8 cellular contexts compared by ENCODE assay signal in genomic region chr6:34982424-34982852, GRCh38.
DNase-seq lines count a peak whose midpoint lies in the region; ATAC-seq and TF ChIP-seq lines count a peak whose summit lies in the region.

No MANE protein-coding gene starts in this region.

- H3K4me1 ChIP-seq in DND-41 (ENCODE audit: insufficient read depth, low read length) = no peaks in the 10 kb centered on the region

- ATAC-seq in DND-41 (ENCODE audit: insufficient read depth, low read depth) = no peak
- no peak for ATAC-seq in HG03378 (IDR thresholded peaks at IDR 0.05; ENCODE audit: unreplicated experiment)
- ATAC-seq in HG03460 (IDR thresholded peaks at IDR 0.05; ENCODE audit: unreplicated experiment) = no peak

- H3K4me2 ChIP-seq in DND-41 (ENCODE audit: insufficient read depth, low read length) = no peak overlapping the region

- H2AFZ ChIP-seq in DND-41 (ENCODE audit: low read depth, low read length) = no peak overlapping the region

- TF ChIP-seq CTCF in DND-41 (IDR thresholded peaks at IDR 0.05; ENCODE audit: borderline replicate concordance, extremely low read depth, low read length, poor library complexity, severe bottlenecking) (peak; percentile 42), cardiac fibroblast (IDR thresholded peaks at IDR 0.05; ENCODE audit: low read depth, low read length) (peak; percentile 50)

- DNase-seq in DND-41 = no peak
- DNase-seq in Kasumi-1 (lab: John Stamatoyannopoulos, UW) = peak; percentile 31 to 40
- DNase-seq in cardiac fibroblast (ENCODE audit: low read depth in 2 of 2) = peak; percentile 43 to 52
- peak; percentile 71 for DNase-seq in myocyte (ENCODE audit: low read depth)
- DNase-seq in mesenteric fat pad (ENCODE audit: low spot score) = no peak
- no peak for DNase-seq in CD1c-positive myeloid dendritic cell (ENCODE audit: extremely low spot score)

- H3K27me3 ChIP-seq in DND-41 (ENCODE audit: insufficient read depth, low read length, poor library complexity) = no peaks in the 10 kb centered on the region

- no peaks in the 10 kb centered on the region for H4K20me1 ChIP-seq in DND-41 (ENCODE audit: insufficient read depth, low read length)

- H3K4me3 ChIP-seq in DND-41 (ENCODE audit: low read depth in 1 of 2, low read length in 2 of 2) (no peak overlapping the region), cardiac fibroblast (replicated peaks in 1 of 2; ENCODE audit: low read depth in 2 of 2, low read length in 2 of 2) (no peak overlapping the region)

- H3K36me3 ChIP-seq in DND-41 (ENCODE audit: insufficient read depth, low read length) = peaks cover 38% of the 10 kb centered on the region

- H3K27ac ChIP-seq in DND-41 (ENCODE audit: low read length) = no peak overlapping the region

- H3K79me2 ChIP-seq in DND-41 (ENCODE audit: insufficient read depth, low read length) = no peaks in the 10 kb centered on the region

- H3K9me3 ChIP-seq in DND-41 (ENCODE audit: insufficient read depth, low read length, severe bottlenecking) = no peaks in the 10 kb centered on the region

- H3K9ac ChIP-seq in DND-41 (ENCODE audit: low read depth, low read length) = no peak overlapping the region

Comparison
In these comparisons a context has a peak if more than half of its experiments do, and no peak if none do; other contexts are left out.
1. DNase-seq: peak in Kasumi-1 (2 of 2), cardiac fibroblast (2 of 2) and myocyte (single experiment); none in DND-41 (single experiment), mesenteric fat pad (single experiment) and CD1c-positive myeloid dendritic cell (single experiment).